Comparison of ENCODE assay signal across 15 cellular contexts in genomic region chr14:24954037-24954696, GRCh38.
DNase-seq lines count a peak whose midpoint lies in the region; ATAC-seq, FAIRE-seq and TF ChIP-seq lines count a peak whose summit lies in the region.
"Had no signal": no experiment of that assay in that cellular context is flagged by ENCODE, and none has a peak within 500 bp of the region (broad histone marks: within the 10 kb centered on the region; RNA-seq: fewer than 3 reads in every experiment).

No MANE protein-coding gene starts in this region.

- BruUV-seq in K562 (replicated peaks; lab: Mats Ljungman, UMichigan): no TSS peak

- no peaks in the 10 kb centered on the region for H3K9me3 ChIP-seq in K562 (replicated peaks; ENCODE audit: control insufficient read depth, insufficient read depth, low read depth, low read length)

- H3K4me3 Mint-ChIP-seq in WTC11: no peak overlapping the region
- H3K4me3 Mint-ChIP-seq: dendritic cell treated with granulocyte-macrophage colony-stimulating factor and Interleukin-4, amounts not matched to agents 40 ng/mL and 50 ng/mL, for 4 days; naive thymus-derived CD4-positive, alpha-beta T cell had no signal

- no peaks in the 10 kb centered on the region for H3K79me2 ChIP-seq in K562 (ENCODE audit: control insufficient read depth, insufficient read depth, low read length)

- TF ChIP-seq RAD21 in K562 (CRISPR knock-in tag; conservative IDR thresholded peaks at IDR 0.05 in 1 of 2, IDR thresholded peaks at IDR 0.05 in 1 of 2): no peak

- H3K9ac ChIP-seq in K562 (ENCODE audit: insufficient read depth in 1 of 2, low read depth in 2 of 2, low read length in 2 of 2): no peak overlapping the region

- H3K27ac ChIP-seq in K562 (ENCODE audit: extremely low read depth, low read depth, low read length): no peak overlapping the region
- H3K27ac ChIP-seq: skin epidermis had no signal

- H3K27me3 ChIP-seq in K562 (ENCODE audit: control insufficient read depth in 2 of 2, insufficient read depth in 2 of 2, low read length in 2 of 2): peaks cover 0 to 12% of the 10 kb centered on the region in 2 experiments; a peak in 3 of 5 replicates

- POLR2A ChIA-PET in K562 (lab: Yijun Ruan, JAX) (no interaction called here), WTC11 (lab: Charles Lee) (no interaction called here)

- no peak for TF ChIP-seq CTCF in K562 (IDR thresholded peaks at IDR 0.05 in 2 of 3, conservative IDR thresholded peaks at IDR 0.05 in 1 of 3; ENCODE audit: insufficient read depth in 2 of 3, low read depth in 1 of 3, low read length in 3 of 3)
- no peak for TF ChIP-seq CTCF in WTC11 (IDR thresholded peaks at IDR 0.05)

- CTCF ChIA-PET in K562 (lab: Yijun Ruan, JAX; ENCODE audit: low intra/inter-chr PET ratio) (no interaction called here), WTC11 (lab: Charles Lee) (interaction anchor here (0.8 to 1.4 kb wide), 2 partner anchors 26 to 148 kb away, joined by 3 to 6 read pairs; no protein-coding TSS in a partner anchor)

- H3K4me1 ChIP-seq in K562 (replicated peaks in 1 of 2; ENCODE audit: control insufficient read depth in 2 of 2, insufficient read depth in 2 of 2, low read length in 2 of 2): no peaks in the 10 kb centered on the region

- peak; percentile 77 for ATAC-seq in GM18498 (IDR thresholded peaks at IDR 0.05; ENCODE audit: unreplicated experiment)
- ATAC-seq in GM19463 (IDR thresholded peaks at IDR 0.05; ENCODE audit: unreplicated experiment): peak; percentile 85
- peak; percentile 82 for ATAC-seq in HG02943 (IDR thresholded peaks at IDR 0.05; ENCODE audit: low read depth, unreplicated experiment)
- no peak for ATAC-seq in K562
- ATAC-seq in WTC11: no peak
- ATAC-seq: naive thymus-derived CD4-positive, alpha-beta T cell had no signal

- TF ChIP-seq EP300 in K562 (IDR thresholded peaks at IDR 0.05; ENCODE audit: low read length): no peak

- no peak overlapping the region for H3K4me2 ChIP-seq in K562 (ENCODE audit: insufficient read depth, low read length)

- in situ Hi-C loops in K562 (cut with MboI): no loop called here

- H3K27me3 Mint-ChIP-seq in WTC11 (ENCODE audit: low read depth): no peaks in the 10 kb centered on the region

- no peak overlapping the region for H2AFZ ChIP-seq in K562 (ENCODE audit: low read depth, low read length)

- no peaks in the 10 kb centered on the region for H3K9me1 ChIP-seq in K562 (ENCODE audit: control insufficient read depth, insufficient read depth, low read length)

- no peaks in the 10 kb centered on the region for H3K36me3 ChIP-seq in K562 (ENCODE audit: control insufficient read depth, insufficient read depth, low read length)

- H3K9me3 Mint-ChIP-seq in WTC11: peaks cover 11% of the 10 kb centered on the region
- H3K9me3 Mint-ChIP-seq: dendritic cell treated with granulocyte-macrophage colony-stimulating factor and Interleukin-4, amounts not matched to agents 40 ng/mL and 50 ng/mL, for 4 days had no signal

- no peak for TF ChIP-seq POLR2A in K562 (conservative IDR thresholded peaks at IDR 0.05)

- FAIRE-seq in K562 (lab: Jason Lieb, UNC): no peak
- FAIRE-seq: islet of Langerhans, TTC549 had no signal

- no peak overlapping the region for H3K4me3 ChIP-seq in K562
- H3K4me3 ChIP-seq: skin epidermis had no signal

- WGBS in K562 (ENCODE audit: insufficient coverage, low coverage, missing lambda C conversion rate): 5% methylated on average over 4 of the region's 4 CpGs

- H3K27ac Mint-ChIP-seq in WTC11: no peak overlapping the region
- H3K27ac Mint-ChIP-seq: dendritic cell treated with granulocyte-macrophage colony-stimulating factor and Interleukin-4, amounts not matched to agents 40 ng/mL and 50 ng/mL, for 4 days; naive thymus-derived CD4-positive, alpha-beta T cell had no signal

- peaks cover 36% of the 10 kb centered on the region for H3K4me1 Mint-ChIP-seq in WTC11
- H3K4me1 Mint-ChIP-seq: naive thymus-derived CD4-positive, alpha-beta T cell had no signal

- no peaks in the 10 kb centered on the region for H4K20me1 ChIP-seq in K562 (replicated peaks; ENCODE audit: control insufficient read depth, insufficient read depth, low read length)

- intact Hi-C loops in K562 (cut with micrococcal nuclease): loop anchor here (10.0 kb wide), 1 partner anchor 91 kb away; no protein-coding TSS in a partner anchor

- DNase-seq in K562 (ENCODE audit: extremely low read depth in 1 of 4, low spot score in 3 of 4) (no peak), middle frontal gyrus (ENCODE audit: extremely low spot score, low spot score) (no peak), NCI-H1930 (lab: John Stamatoyannopoulos, UW) (no peak), WTC11 (ENCODE audit: low spot score) (no peak), kidney glomerular epithelial cell (lab: John Stamatoyannopoulos, UW) (no peak)
- DNase-seq: activated CD8-positive, alpha-beta memory T cell treated with anti-CD3 and anti-CD28 coated beads, Interleukin-2, amount 50 U/mL, for 48 hours; naive thymus-derived CD4-positive, alpha-beta T cell; NCI-H226 had no signal

- peaks cover 4% of the 10 kb centered on the region; the same call in 1 of the 2 replicates for H3K36me3 Mint-ChIP-seq in WTC11
- H3K36me3 Mint-ChIP-seq: naive thymus-derived CD4-positive, alpha-beta T cell had no signal

TF ChIP-seq in K562, 482 proteins besides CTCF, POLR2A, EP300 and RAD21 (continues in another document):
- TF ChIP-seq PKNOX1 (IDR thresholded peaks at IDR 0.05): peak; percentile 66
- TF ChIP-seq CBFB (CRISPR knock-in tag; IDR thresholded peaks at IDR 0.05): no peak

TF ChIP-seq in WTC11, 78 proteins besides CTCF, POLR2A, EP300 and RAD21:
- no peak for TF ChIP-seq NFE2L1 (CRISPR knock-in tag; IDR thresholded peaks at IDR 0.05)
- TF ChIP-seq ZNF219 (CRISPR knock-in tag; IDR thresholded peaks at IDR 0.05; ENCODE audit: borderline replicate concordance): no peak
- TF ChIP-seq ZBTB43 (CRISPR knock-in tag; IDR thresholded peaks at IDR 0.05): no peak
- no peak for TF ChIP-seq EMX1 (CRISPR knock-in tag; IDR thresholded peaks at IDR 0.05)
- TF ChIP-seq ZNF121 (CRISPR knock-in tag; IDR thresholded peaks at IDR 0.05): no peak
- no peak for TF ChIP-seq ESRRA (CRISPR knock-in tag; IDR thresholded peaks at IDR 0.05; ENCODE audit: borderline replicate concordance)
- no peak for TF ChIP-seq HMGA2 (CRISPR knock-in tag; IDR thresholded peaks at IDR 0.05)

Comparison
In these comparisons a context has a peak if more than half of its experiments do, and no peak if none do; other contexts are left out.
1. ATAC-seq: peak in GM18498 (single experiment), GM19463 (single experiment) and HG02943 (single experiment); none in K562 (single experiment) and WTC11 (single experiment).